29 cellular contexts compared by ENCODE assay signal in genomic region chr6:52921743-52922142, GRCh38. TPM values are rescaled to one million over a fixed set of nuclear protein-coding genes. Genes with fewer than 3 reads are reported as not detected.
"Had no signal": no experiment of that assay in that cellular context is flagged by ENCODE, and none has a peak within 500 bp of the region (broad histone marks: within the 10 kb centered on the region; RNA-seq: fewer than 3 reads in every experiment).

No MANE protein-coding gene starts in this region.

- H3K27me3 Mint-ChIP-seq: dendritic cell treated with granulocyte-macrophage colony-stimulating factor and Interleukin-4, amounts not matched to agents 40 ng/mL and 50 ng/mL, for 4 days had no signal

- H3K36me3 Mint-ChIP-seq: memory B cell; stimulated activated effector memory CD8-positive, alpha-beta T cell treated with anti-CD3 and anti-CD28 coated beads, Interleukin-12 subunit alpha, Interleukin-12 subunit beta, amount 100 ng/mL, for 72 hours had no signal

- H3K9me3 ChIP-seq: heart left ventricle, neutrophil, psoas muscle, right lobe of liver, testis, tibial nerve, uterus had no signal

- H3K36me3 ChIP-seq: heart left ventricle, neutrophil, right lobe of liver, tibial nerve, uterus had no signal

- H3K4me3 Mint-ChIP-seq: dendritic cell treated with granulocyte-macrophage colony-stimulating factor and Interleukin-4, amounts not matched to agents 40 ng/mL and 50 ng/mL, for 4 days; effector memory CD8-positive, alpha-beta T cell; memory B cell; naive thymus-derived CD4-positive, alpha-beta T cell; nephron progenitor cell; stimulated activated effector memory CD8-positive, alpha-beta T cell treated with anti-CD3 and anti-CD28 coated beads, Interleukin-12 subunit alpha, Interleukin-12 subunit beta, amount 100 ng/mL, for 72 hours; stimulated activated naive CD8-positive, alpha-beta T cell treated with anti-CD3 and anti-CD28 coated beads, Interleukin-15, Interleukin-2, amounts not matched to agents 100 ng/mL and 50 ng/mL, for 24 hours had no signal

- H3K4me1 Mint-ChIP-seq: memory B cell had no signal

- H3K9me3 Mint-ChIP-seq: dendritic cell treated with granulocyte-macrophage colony-stimulating factor and Interleukin-4, amounts not matched to agents 40 ng/mL and 50 ng/mL, for 4 days; effector memory CD8-positive, alpha-beta T cell; memory B cell; naive thymus-derived CD4-positive, alpha-beta T cell; nephron progenitor cell; stimulated activated effector memory CD8-positive, alpha-beta T cell treated with anti-CD3 and anti-CD28 coated beads, Interleukin-12 subunit alpha, Interleukin-12 subunit beta, amount 100 ng/mL, for 72 hours; stimulated activated naive CD8-positive, alpha-beta T cell treated with anti-CD3 and anti-CD28 coated beads, Interleukin-15, Interleukin-2, amounts not matched to agents 100 ng/mL and 50 ng/mL, for 24 hours had no signal

- H3K27ac Mint-ChIP-seq: dendritic cell treated with granulocyte-macrophage colony-stimulating factor and Interleukin-4, amounts not matched to agents 40 ng/mL and 50 ng/mL, for 4 days; effector memory CD8-positive, alpha-beta T cell; memory B cell; nephron progenitor cell; stimulated activated effector memory CD8-positive, alpha-beta T cell treated with anti-CD3 and anti-CD28 coated beads, Interleukin-12 subunit alpha, Interleukin-12 subunit beta, amount 100 ng/mL, for 72 hours; stimulated activated naive CD8-positive, alpha-beta T cell treated with anti-CD3 and anti-CD28 coated beads, Interleukin-15, Interleukin-2, amounts not matched to agents 100 ng/mL and 50 ng/mL, for 24 hours had no signal

- DNase-seq: cerebellar nuclear complex; effector memory CD8-positive, alpha-beta T cell; heart left ventricle; hippocampal formation; kidney glomerular epithelial cell; naive thymus-derived CD4-positive, alpha-beta T cell; nephron progenitor cell; psoas muscle; retina; right lobe of liver; stimulated activated CD4-positive, alpha-beta T cell treated with anti-CD3 and anti-CD28 coated beads, Interleukin-4, amount 100 ng/mL, for 1 hour; stimulated activated CD8-positive, alpha-beta memory T cell treated with anti-CD3 and anti-CD28 coated beads, Interleukin-4, amount 100 ng/mL, for 48 hours; testis; uterus had no signal

- H3K4me3 ChIP-seq: heart left ventricle, psoas muscle, right lobe of liver, testis, tibial nerve, uterus had no signal

- ATAC-seq: effector memory CD8-positive, alpha-beta T cell; heart left ventricle; naive thymus-derived CD4-positive, alpha-beta T cell; psoas muscle; right lobe of liver; stimulated activated effector memory CD8-positive, alpha-beta T cell treated with anti-CD3 and anti-CD28 coated beads, Interleukin-12 subunit alpha, Interleukin-12 subunit beta, amount 100 ng/mL, for 72 hours had no signal

- FAIRE-seq: colon, frontal cortex, islet of Langerhans had no signal

- H3K27me3 ChIP-seq: heart left ventricle, neutrophil, right lobe of liver, testis, tibial nerve, uterus had no signal

- H3K27ac ChIP-seq: heart left ventricle, neutrophil, psoas muscle, right lobe of liver, testis, tibial nerve, uterus had no signal

- H3K4me1 ChIP-seq: heart left ventricle, psoas muscle, testis, tibial nerve, uterus had no signal

RNA-seq across cellular contexts. Expression of gene GSTA3, which starts 12.2 kb away (rescaled TPM):
- total RNA-seq: epithelial cell of proximal tubule; fibroblast of lung; frontal cortex; glomerular endothelial cell; heart left ventricle; liver; mononuclear cell; naive thymus-derived CD4-positive, alpha-beta T cell; osteoblast; psoas muscle; right lobe of liver; tibial nerve had no signal
- polyA plus RNA-seq: fibroblast of lung; heart left ventricle; liver; naive thymus-derived CD4-positive, alpha-beta T cell; psoas muscle had no signal
